Comparison of ENCODE assay signal across 10 cellular contexts in genomic region chr5:160649304-160649703, GRCh38.
A peak's percentile ranks its signal among the peaks of the same experiment; 100 is the strongest.
DNase-seq lines count a peak whose midpoint lies in the region; ATAC-seq, FAIRE-seq and TF ChIP-seq lines count a peak whose summit lies in the region.
"Had no signal": no experiment of that assay in that cellular context is flagged by ENCODE, and none has a peak within 500 bp of the region (broad histone marks: within the 10 kb centered on the region; RNA-seq: fewer than 3 reads in every experiment).

No MANE protein-coding gene starts in this region.

- no peaks in the 10 kb centered on the region for H4K20me1 ChIP-seq in K562 (replicated peaks; ENCODE audit: control insufficient read depth, insufficient read depth, low read length)
- H4K20me1 ChIP-seq: BLaER1 treated with 17β-estradiol and CSF1 and Interleukin-3, amounts not matched to agents 10 nM and 100 nM had no signal

- CTCF ChIA-PET in K562 (lab: Yijun Ruan, JAX; ENCODE audit: low intra/inter-chr PET ratio): no interaction called here

- POLR2A ChIA-PET in K562 (lab: Yijun Ruan, JAX): no interaction called here

- no peaks in the 10 kb centered on the region for H3K79me2 ChIP-seq in K562 (ENCODE audit: control insufficient read depth, insufficient read depth, low read length)

- intact Hi-C loops in K562 (cut with micrococcal nuclease) (no loop called here), vagina (cut with DNase I) (no loop called here)

- TF ChIP-seq POLR2A in K562 (conservative IDR thresholded peaks at IDR 0.05) (no peak), vagina (IDR thresholded peaks at IDR 0.05) (no peak)

- H3K4me3 ChIP-seq in K562 (no peak overlapping the region), vagina (no peak overlapping the region)
- H3K4me3 ChIP-seq: BLaER1 treated with 17β-estradiol and CSF1 and Interleukin-3, amounts not matched to agents 10 nM and 100 nM had no signal

- in situ Hi-C loops in K562 (cut with MboI): no loop called here

- no peak overlapping the region for H3K9ac ChIP-seq in K562 (ENCODE audit: insufficient read depth in 1 of 2, low read depth in 2 of 2, low read length in 2 of 2)
- H3K9ac ChIP-seq: BLaER1 treated with 17β-estradiol and CSF1 and Interleukin-3, amounts not matched to agents 10 nM and 100 nM had no signal

- no peaks in the 10 kb centered on the region for H3K27me3 Mint-ChIP-seq in type B pancreatic cell

- BruUV-seq in K562 (replicated peaks; lab: Mats Ljungman, UMichigan): no TSS peak

- no peaks in the 10 kb centered on the region for H3K9me1 ChIP-seq in K562 (ENCODE audit: control insufficient read depth, insufficient read depth, low read length)

- TF ChIP-seq CTCF in K562 (IDR thresholded peaks at IDR 0.05 in 2 of 3, conservative IDR thresholded peaks at IDR 0.05 in 1 of 3; ENCODE audit: insufficient read depth in 2 of 3, low read depth in 1 of 3, low read length in 3 of 3) (0 out of 6 replicates have a peak, but pooled peaks of 1 of the 3 experiments have one; percentile 17), type B pancreatic cell (conservative IDR thresholded peaks at IDR 0.05) (peak; percentile 68), vagina (IDR thresholded peaks at IDR 0.05) (no peak)

- peak; percentile 12 for DNase-seq in activated CD4-positive, alpha-beta T cell treated with anti-CD3 and anti-CD28 coated beads for 48 hours
- DNase-seq in activated CD4-positive, alpha-beta T cell treated with anti-CD3 and anti-CD28 coated beads, Interleukin-2, amount 50 U/mL, for 4 hours: no peak
- DNase-seq in K562 (ENCODE audit: extremely low read depth in 1 of 4, low spot score in 3 of 4) (no peak), type B pancreatic cell (ENCODE audit: extremely low spot score, unreplicated experiment) (no peak), vagina (ENCODE audit: extremely low spot score in 2 of 2) (no peak), superior temporal gyrus (ENCODE audit: extremely low spot score) (no peak)

- H3K9me3 ChIP-seq in K562 (replicated peaks; ENCODE audit: control insufficient read depth, insufficient read depth, low read depth, low read length) (no peaks in the 10 kb centered on the region), vagina (no peaks in the 10 kb centered on the region)
- H3K9me3 ChIP-seq: BLaER1 treated with 17β-estradiol and CSF1 and Interleukin-3, amounts not matched to agents 10 nM and 100 nM had no signal

- FAIRE-seq in K562 (lab: Jason Lieb, UNC): no peak
- FAIRE-seq: astrocyte had no signal

- H3K4me2 ChIP-seq in K562 (ENCODE audit: insufficient read depth, low read length): no peak overlapping the region
- H3K4me2 ChIP-seq: BLaER1 treated with 17β-estradiol and CSF1 and Interleukin-3, amounts not matched to agents 10 nM and 100 nM had no signal

- ATAC-seq in HG03469 (IDR thresholded peaks at IDR 0.05; ENCODE audit: unreplicated experiment) (peak; percentile 92), K562 (0 out of 3 replicates have a peak, but pooled peaks have one; percentile 34), GM19467 (IDR thresholded peaks at IDR 0.05; ENCODE audit: unreplicated experiment) (no peak)

- H3K4me1 Mint-ChIP-seq in type B pancreatic cell (ENCODE audit: unreplicated experiment): no peaks in the 10 kb centered on the region

- H3K27ac Mint-ChIP-seq in type B pancreatic cell: no peak overlapping the region

- H3K36me3 ChIP-seq in K562 (ENCODE audit: control insufficient read depth, insufficient read depth, low read length) (no peaks in the 10 kb centered on the region), vagina (no peaks in the 10 kb centered on the region)
- H3K36me3 ChIP-seq: BLaER1 treated with 17β-estradiol and CSF1 and Interleukin-3, amounts not matched to agents 10 nM and 100 nM had no signal

- H3K36me3 Mint-ChIP-seq in type B pancreatic cell: no peaks in the 10 kb centered on the region

- no peaks in the 10 kb centered on the region for H3K9me3 Mint-ChIP-seq in type B pancreatic cell

- peak in 1 of 2 experiments; percentile 32; a peak in 2 of 4 replicates for TF ChIP-seq RAD21 in K562 (CRISPR knock-in tag; conservative IDR thresholded peaks at IDR 0.05 in 1 of 2, IDR thresholded peaks at IDR 0.05 in 1 of 2)

- no peak for TF ChIP-seq EP300 in K562 (IDR thresholded peaks at IDR 0.05; ENCODE audit: low read length)

- H3K27ac ChIP-seq in K562 (ENCODE audit: extremely low read depth, low read depth, low read length) (no peak overlapping the region), vagina (no peak overlapping the region)
- H3K27ac ChIP-seq: BLaER1 treated with 17β-estradiol and CSF1 and Interleukin-3, amounts not matched to agents 10 nM and 100 nM had no signal

- no peak overlapping the region for H3K4me3 Mint-ChIP-seq in type B pancreatic cell

- H3K4me1 ChIP-seq in K562 (replicated peaks in 1 of 2; ENCODE audit: control insufficient read depth in 2 of 2, insufficient read depth in 2 of 2, low read length in 2 of 2) (no peaks in the 10 kb centered on the region), vagina (no peaks in the 10 kb centered on the region)

- H3K27me3 ChIP-seq in K562 (ENCODE audit: control insufficient read depth in 2 of 2, insufficient read depth in 2 of 2, low read length in 2 of 2) (no peaks in the 10 kb centered on the region), vagina (no peaks in the 10 kb centered on the region)
- H3K27me3 ChIP-seq: BLaER1 treated with 17β-estradiol and CSF1 and Interleukin-3, amounts not matched to agents 10 nM and 100 nM had no signal

- H2AFZ ChIP-seq in K562 (ENCODE audit: low read depth, low read length): no peak overlapping the region

TF ChIP-seq in K562, 482 proteins besides CTCF, POLR2A, EP300 and RAD21 (continues in another document):
- no peak for TF ChIP-seq YBX1 (IDR thresholded peaks at IDR 0.05)
- TF ChIP-seq E2F6 (IDR thresholded peaks at IDR 0.05; ENCODE audit: borderline replicate concordance in 1 of 2, extremely low read depth in 1 of 2, insufficient read depth in 1 of 2, insufficient read length in 1 of 2, low read depth in 1 of 2, low read length in 1 of 2, poor library complexity in 1 of 2, severe bottlenecking in 1 of 2): no peak
